In the genomic region with DNA sequence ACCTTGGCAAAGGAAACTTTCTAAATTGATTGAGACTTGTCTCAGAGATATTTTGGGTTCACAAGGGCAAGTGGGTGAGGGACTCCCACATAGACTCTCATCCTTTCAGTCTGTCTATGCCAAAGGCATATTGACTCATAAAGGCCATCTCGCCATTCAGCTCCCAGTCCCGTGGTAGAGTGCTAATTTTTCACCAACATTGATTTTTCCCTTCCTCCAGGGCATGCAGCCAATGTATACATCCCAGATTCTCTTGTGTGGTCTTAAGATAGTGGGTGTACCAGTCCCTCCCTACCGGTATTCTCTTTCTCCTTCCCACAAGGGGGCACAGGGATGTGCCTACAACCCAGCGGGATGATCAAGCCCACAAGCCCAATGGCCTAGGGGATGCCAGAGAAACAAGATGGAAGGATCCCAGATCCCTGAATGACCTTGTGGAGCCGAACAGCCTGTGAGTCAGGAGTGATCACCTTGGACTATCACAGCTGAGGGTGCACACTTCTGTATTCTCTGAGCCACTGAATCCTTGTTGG, we compare ENCODE assay signal across 1 cellular context.
TF ChIP-seq lines count a peak whose summit lies in the region.

No MANE protein-coding gene starts in this region.

TF ChIP-seq in H1, 55 proteins besides CTCF, POLR2A, EP300 and RAD21 (continued from another document):
- no peak for TF ChIP-seq ZNF274 (IDR thresholded peaks at IDR 0.05; ENCODE audit: borderline replicate concordance, extremely low read depth, low read length)
- no peak for TF ChIP-seq RBBP5 (IDR thresholded peaks at IDR 0.05; ENCODE audit: borderline replicate concordance, low read depth, low read length)
